24 cellular contexts compared by ENCODE assay signal in genomic region chr15:21269121-21269520, GRCh38.
DNase-seq lines count a peak whose midpoint lies in the region; ATAC-seq, FAIRE-seq and TF ChIP-seq lines count a peak whose summit lies in the region.
"Had no signal": no experiment of that assay in that cellular context is flagged by ENCODE, and none has a peak within 500 bp of the region (broad histone marks: within the 10 kb centered on the region; RNA-seq: fewer than 3 reads in every experiment).

No MANE protein-coding gene starts in this region.

- H3K4me1 Mint-ChIP-seq in endodermal cell, result no peaks in the 10 kb centered on the region
- H3K4me1 Mint-ChIP-seq: CD4-positive, alpha-beta memory T cell had no signal

- H3K36me3 ChIP-seq in endodermal cell (ENCODE audit: control insufficient read depth, insufficient read depth, low read length), result no peaks in the 10 kb centered on the region
- H3K36me3 ChIP-seq: BLaER1 treated with 17β-estradiol and CSF1 and Interleukin-3, amounts not matched to agents 10 nM and 100 nM had no signal

- H3K9me3 ChIP-seq in A549 (peaks cover 6% of the 10 kb centered on the region; the same call in 1 of the 3 replicates), endodermal cell (ENCODE audit: control insufficient read depth, low read length) (peaks cover 81% of the 10 kb centered on the region)
- H3K9me3 ChIP-seq: Caco-2 had no signal

- H3K4me2 ChIP-seq in A549, result no peak overlapping the region

- TF ChIP-seq POLR2A in A549 (IDR thresholded peaks at IDR 0.05; ENCODE audit: low read length), result no peak

- TF ChIP-seq RAD21 in A549 (conservative IDR thresholded peaks at IDR 0.05 in 1 of 2, IDR thresholded peaks at IDR 0.05 in 1 of 2), result no peak

- CTCF ChIA-PET in A549 (lab: Yijun Ruan, JAX), result interaction anchor here (2.8 kb wide), 1 partner anchor 15 kb away, joined by 11 read pairs; no protein-coding TSS in a partner anchor

- H3K27ac ChIP-seq in A549 (no peak overlapping the region), endodermal cell (ENCODE audit: low read depth, low read length) (no peak overlapping the region)
- H3K27ac ChIP-seq: BLaER1 treated with 17β-estradiol and CSF1 and Interleukin-3, amounts not matched to agents 10 nM and 100 nM; GM23248 had no signal

- H3K36me3 Mint-ChIP-seq in endodermal cell (ENCODE audit: low read depth), result peaks cover 2% of the 10 kb centered on the region
- H3K36me3 Mint-ChIP-seq: CD4-positive, alpha-beta memory T cell had no signal

- H3K27me3 ChIP-seq in endodermal cell (ENCODE audit: control insufficient read depth, insufficient read depth, low read length, poor library complexity, severe bottlenecking), result no peaks in the 10 kb centered on the region

- WGBS in A549 (ENCODE audit: missing lambda C conversion rate), result 16% methylated on average over 8 of the region's 8 CpGs
- WGBS in endodermal cell (ENCODE audit: insufficient coverage in 1 of 2, insufficient read length in 1 of 2), 2 experiments, result 75 to 79% methylated on average over 6 to 7 of the region's 8 CpGs

- no peak overlapping the region for H3K4me3 ChIP-seq in A549
- peak overlapping the region; percentile 1 for H3K4me3 ChIP-seq in endodermal cell (ENCODE audit: low read length)
- H3K4me3 ChIP-seq: BLaER1 treated with 17β-estradiol and CSF1 and Interleukin-3, amounts not matched to agents 10 nM and 100 nM; GM12878; GM23248 had no signal

- TF ChIP-seq EP300 in A549 (IDR thresholded peaks at IDR 0.05), result no peak

- H3K9me3 Mint-ChIP-seq in endodermal cell, result peaks cover 82% of the 10 kb centered on the region
- H3K9me3 Mint-ChIP-seq: CD4-positive, alpha-beta memory T cell had no signal

- DNase-seq in A549 (ENCODE audit: low read depth in 1 of 2, low spot score in 1 of 2), result peak in 1 of 2 experiments; percentile 4
- peak; percentile 1 for DNase-seq in H4 (ENCODE audit: low spot score)
- peak; percentile 37 for DNase-seq in endodermal cell
- peak; percentile 0 for DNase-seq in left kidney (ENCODE audit: low read depth, low spot score)
- DNase-seq: CD4-positive, alpha-beta memory T cell; DMS 273 treated with DMSO at 0.1 percent for 48 hours; DMS79 treated with DMSO at 0.1 percent for 48 hours; GM23248; IMR-90; NCI-H1694; NCI-H2081; NCI-H2171; NCI-H345; NCI-H524; NCI-H774; NK-92 treated with Interleukin-12 subunit alpha and Interleukin-12 subunit beta, amount 100 ng/mL, for 24 hours had no signal

- POLR2A ChIA-PET in A549 (lab: Yijun Ruan, JAX), result no interaction called here

- no peak overlapping the region for H3K4me3 Mint-ChIP-seq in endodermal cell
- H3K4me3 Mint-ChIP-seq: CD4-positive, alpha-beta memory T cell had no signal

- TF ChIP-seq CTCF in A549 (IDR thresholded peaks at IDR 0.05), result no peak
- TF ChIP-seq CTCF in endodermal cell (conservative IDR thresholded peaks at IDR 0.05), result no peak

- ATAC-seq in A549, result no peak
- no peak for ATAC-seq in GM19463 (IDR thresholded peaks at IDR 0.05; ENCODE audit: unreplicated experiment)
- no peak for ATAC-seq in GM19328 (IDR thresholded peaks at IDR 0.05; ENCODE audit: unreplicated experiment)
- ATAC-seq in HG03108 (IDR thresholded peaks at IDR 0.05; ENCODE audit: unreplicated experiment), result no peak
- no peak for ATAC-seq in HG02623 (IDR thresholded peaks at IDR 0.05; ENCODE audit: unreplicated experiment)
- ATAC-seq: GM12878, Panc1 had no signal

- H3K9ac ChIP-seq in endodermal cell (ENCODE audit: extremely low read depth, low read length, poor library complexity, severe bottlenecking), result no peak overlapping the region
- H3K9ac ChIP-seq: BLaER1 treated with 17β-estradiol and CSF1 and Interleukin-3, amounts not matched to agents 10 nM and 100 nM; GM23248 had no signal

- H3K4me1 ChIP-seq in A549, result no peaks in the 10 kb centered on the region
- no peaks in the 10 kb centered on the region for H3K4me1 ChIP-seq in endodermal cell (ENCODE audit: control insufficient read depth, insufficient read depth, low read length)
- H3K4me1 ChIP-seq: Caco-2 had no signal

- no peak overlapping the region for H3K27ac Mint-ChIP-seq in endodermal cell
- H3K27ac Mint-ChIP-seq: CD4-positive, alpha-beta memory T cell had no signal

- H3K27me3 Mint-ChIP-seq in endodermal cell (ENCODE audit: insufficient read depth), result no peaks in the 10 kb centered on the region

- no peak for FAIRE-seq in A549 (lab: Jason Lieb, UNC)
- FAIRE-seq: GM12878 had no signal

TF ChIP-seq in A549, 52 proteins besides CTCF, POLR2A, EP300 and RAD21:
- TF ChIP-seq ATOH8 (CRISPR knock-in tag; IDR thresholded peaks at IDR 0.05; ENCODE audit: low read depth) (no peak), ZC3H11A (IDR thresholded peaks at IDR 0.05) (peak; percentile 31; the same call in 1 of the 2 replicates)
